ENCODE assay signal across 11 cellular contexts in the genomic region with DNA sequence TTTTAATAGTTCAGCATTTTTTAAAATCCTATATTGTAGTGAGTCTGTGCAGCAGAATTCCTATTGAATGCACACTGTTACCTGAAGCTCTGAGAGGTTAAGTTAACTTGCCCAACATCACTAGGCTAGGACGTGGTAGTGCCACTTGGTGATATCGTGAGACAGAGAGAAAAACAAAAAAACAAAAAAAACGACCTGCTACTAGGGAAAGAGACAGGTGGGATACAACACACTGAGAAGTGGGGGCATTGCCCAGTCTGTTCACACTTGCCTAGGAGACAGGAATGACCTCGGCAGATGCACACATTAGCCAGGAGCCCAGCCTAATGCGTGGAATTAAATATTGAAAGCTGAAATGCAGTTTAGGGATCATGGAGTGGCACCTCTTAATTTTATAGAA.
DNase-seq lines count a peak whose midpoint lies in the region; ATAC-seq, FAIRE-seq and TF ChIP-seq lines count a peak whose summit lies in the region.
"Had no signal": no experiment of that assay in that cellular context is flagged by ENCODE, and none has a peak within 500 bp of the region (broad histone marks: within the 10 kb centered on the region; RNA-seq: fewer than 3 reads in every experiment).

No MANE protein-coding gene starts in this region.

- no peak for TF ChIP-seq CTCF in SK-N-SH (IDR thresholded peaks at IDR 0.05)

- H3K27ac ChIP-seq in SK-N-SH (ENCODE audit: low read depth in 2 of 2, low read length in 1 of 2) (no peak overlapping the region), mesenchymal stem cell (ENCODE audit: low read length, poor library complexity, severe bottlenecking) (no peak overlapping the region)
- H3K27ac ChIP-seq: SJSA1, vagina had no signal

- H3K27me3 ChIP-seq in SK-N-SH (ENCODE audit: insufficient read depth) (peaks cover 28% of the 10 kb centered on the region; the same call in 1 of the 2 replicates), mesenchymal stem cell (ENCODE audit: control insufficient read depth in 1 of 2, insufficient read depth in 1 of 2, low read length in 2 of 2) (peaks cover 32 to 36% of the 10 kb centered on the region in 2 experiments)
- H3K27me3 ChIP-seq: SJSA1, vagina had no signal

- 3% methylated on average over 5 of the region's 5 CpGs for WGBS in SK-N-SH (ENCODE audit: low lambda C conversion rate)
- 80% methylated on average over 4 of the region's 5 CpGs for WGBS in mesenchymal stem cell

- no peak overlapping the region for H2BK15ac ChIP-seq in mesenchymal stem cell (ENCODE audit: low read depth, poor library complexity, severe bottlenecking)

- DNase-seq in SK-N-SH (no peak), HTR-8/SVneo (ENCODE audit: insufficient read length, low spot score) (no peak), mesenchymal stem cell (no peak), retina (no peak), HCEC 1CT (no peak), Right ventricle myocardium inferior (ENCODE audit: missing footprints) (no peak)
- DNase-seq in activated CD4-positive, alpha-beta T cell treated with anti-CD3 and anti-CD28 coated beads, Interleukin-2, amount 10 ng/mL, durations not matched to agents 7 days and 5 days: peak; percentile 37
- DNase-seq: erythroblast had no signal

- H3K4me1 Mint-ChIP-seq in activated CD4-positive, alpha-beta T cell treated with anti-CD3 and anti-CD28 coated beads, Interleukin-2, amount 10 ng/mL, durations not matched to agents 7 days and 5 days: peaks cover 96% of the 10 kb centered on the region

- peak; percentile 54 for FAIRE-seq in HTR-8/SVneo (lab: Jason Lieb, UNC)

- ATAC-seq in SK-N-SH treated with all-trans-retinoic acid at 6 μM for 48 hours: peak; percentile 41; the same call in 1 of the 3 replicates
- no peak for ATAC-seq in Right ventricle myocardium inferior

- no peak overlapping the region for H3K4me2 ChIP-seq in SK-N-SH
- no peak overlapping the region for H3K4me2 ChIP-seq in mesenchymal stem cell (ENCODE audit: low read length, poor library complexity, severe bottlenecking)

- no peaks in the 10 kb centered on the region for H3K79me2 ChIP-seq in SK-N-SH (ENCODE audit: insufficient read depth)

- no peak overlapping the region for H4K91ac ChIP-seq in mesenchymal stem cell (ENCODE audit: low read length)

- H3K36me3 ChIP-seq in SK-N-SH (replicated peaks in 1 of 2; ENCODE audit: control insufficient read depth in 1 of 2, insufficient read depth in 2 of 2, low read length in 1 of 2): no peaks in the 10 kb centered on the region
- H3K36me3 ChIP-seq in mesenchymal stem cell (ENCODE audit: control insufficient read depth in 1 of 2, insufficient read depth in 2 of 2, low read depth in 1 of 2, low read length in 2 of 2): no peaks in the 10 kb centered on the region
- H3K36me3 ChIP-seq: SJSA1, vagina had no signal

- no peaks in the 10 kb centered on the region for H3K79me1 ChIP-seq in mesenchymal stem cell (replicated peaks; ENCODE audit: low read length, poor library complexity, severe bottlenecking)

- no peak overlapping the region for H3K14ac ChIP-seq in mesenchymal stem cell (ENCODE audit: low read length in 2 of 2)

- intact Hi-C loops in Right ventricle myocardium inferior (cut with DNase I): no loop called here

- TF ChIP-seq EP300 in SK-N-SH (IDR thresholded peaks at IDR 0.05; ENCODE audit: borderline replicate concordance in 1 of 2, low read depth in 1 of 2, low read length in 1 of 2): no peak

- no peak overlapping the region for H2AFZ ChIP-seq in SK-N-SH (ENCODE audit: low read depth)
- peak overlapping the region; percentile 47 for H2AFZ ChIP-seq in mesenchymal stem cell (ENCODE audit: low read depth, low read length)

- H3K18ac ChIP-seq in mesenchymal stem cell (ENCODE audit: low read depth in 1 of 2, low read length in 2 of 2): no peak overlapping the region

- H3K27me3 Mint-ChIP-seq in activated CD4-positive, alpha-beta T cell treated with anti-CD3 and anti-CD28 coated beads, Interleukin-2, amount 10 ng/mL, durations not matched to agents 7 days and 5 days: no peaks in the 10 kb centered on the region

- no peak overlapping the region for H3K23ac ChIP-seq in mesenchymal stem cell (ENCODE audit: low read length in 2 of 2)

- H3K9me3 ChIP-seq in SK-N-SH (no peaks in the 10 kb centered on the region), mesenchymal stem cell (ENCODE audit: control insufficient read depth, low read length) (peaks cover 2% of the 10 kb centered on the region)
- H3K9me3 ChIP-seq: vagina had no signal

- POLR2A ChIA-PET in SK-N-SH (lab: Yijun Ruan, JAX): no interaction called here
- POLR2A ChIA-PET in activated CD4-positive, alpha-beta T cell treated with anti-CD3 and anti-CD28 coated beads, Interleukin-2, amount 10 ng/mL, durations not matched to agents 7 days and 5 days (lab: Charles Lee): interaction anchor here (0.7 to 2.1 kb wide), 2 partner anchors 12 to 129 kb away, joined by 5 to 6 read pairs; a partner anchor contains a TSS

- H3K4ac ChIP-seq in mesenchymal stem cell (ENCODE audit: low read depth in 1 of 2, low read length in 2 of 2): no peak overlapping the region

- TF ChIP-seq RAD21 in SK-N-SH (IDR thresholded peaks at IDR 0.05; ENCODE audit: low read length): no peak

- no peak overlapping the region for H2BK12ac ChIP-seq in mesenchymal stem cell (ENCODE audit: low read length in 2 of 2)

- no peak overlapping the region for H3K4me3 ChIP-seq in SK-N-SH (ENCODE audit: low read depth in 2 of 2, low read length in 1 of 2)
- H3K4me3 ChIP-seq in mesenchymal stem cell (ENCODE audit: insufficient read depth in 1 of 2, low read depth in 1 of 2, low read length in 2 of 2): no peak overlapping the region

- H4K8ac ChIP-seq in mesenchymal stem cell (ENCODE audit: low read length): no peak overlapping the region

- H3K9me2 ChIP-seq in SK-N-SH: no peaks in the 10 kb centered on the region

- no peak overlapping the region for H3K4me3 Mint-ChIP-seq in activated CD4-positive, alpha-beta T cell treated with anti-CD3 and anti-CD28 coated beads, Interleukin-2, amount 10 ng/mL, durations not matched to agents 7 days and 5 days

- no peak overlapping the region for H2BK5ac ChIP-seq in mesenchymal stem cell (ENCODE audit: low read depth, low read length, poor library complexity, severe bottlenecking)

- H3K27ac Mint-ChIP-seq in activated CD4-positive, alpha-beta T cell treated with anti-CD3 and anti-CD28 coated beads, Interleukin-2, amount 10 ng/mL, durations not matched to agents 7 days and 5 days: peak overlapping the region; percentile 52

- H2BK120ac ChIP-seq in mesenchymal stem cell (ENCODE audit: low read depth, low read length): no peak overlapping the region

- CTCF ChIA-PET in SK-N-SH (lab: Yijun Ruan, JAX): interaction anchor here (0.9 to 2.6 kb wide), 3 partner anchors 9 to 134 kb away, joined by 3 to 10 read pairs (median 3); no protein-coding TSS in a partner anchor
- CTCF ChIA-PET in activated CD4-positive, alpha-beta T cell treated with anti-CD3 and anti-CD28 coated beads, Interleukin-2, amount 10 ng/mL, durations not matched to agents 7 days and 5 days (lab: Charles Lee): interaction anchor here (1.0 to 5.5 kb wide), 16 partner anchors 8 to 162 kb away, joined by 3 to 33 read pairs (median 4); no protein-coding TSS in a partner anchor

- H2AK5ac ChIP-seq in mesenchymal stem cell (ENCODE audit: low read length, severe bottlenecking): no peak overlapping the region

- H3K4me1 ChIP-seq in SK-N-SH (ENCODE audit: control insufficient read depth in 1 of 2, insufficient read depth in 2 of 2, low read depth in 1 of 2, low read length in 1 of 2) (no peaks in the 10 kb centered on the region), mesenchymal stem cell (ENCODE audit: control insufficient read depth, insufficient read depth, low read depth, low read length) (no peaks in the 10 kb centered on the region)
- H3K4me1 ChIP-seq: SJSA1, vagina had no signal

- H3K36me3 Mint-ChIP-seq in activated CD4-positive, alpha-beta T cell treated with anti-CD3 and anti-CD28 coated beads, Interleukin-2, amount 10 ng/mL, durations not matched to agents 7 days and 5 days (ENCODE audit: low read depth): peaks cover 7% of the 10 kb centered on the region

- no peaks in the 10 kb centered on the region for H3F3A ChIP-seq in SK-N-SH (replicated peaks; ENCODE audit: insufficient read depth)

- no peak overlapping the region for H3K9ac ChIP-seq in SK-N-SH
- H3K9ac ChIP-seq in mesenchymal stem cell (ENCODE audit: low read length): no peak overlapping the region

- H4K20me1 ChIP-seq in SK-N-SH (ENCODE audit: insufficient read depth): no peaks in the 10 kb centered on the region

- peaks cover 3% of the 10 kb centered on the region for H3K9me3 Mint-ChIP-seq in activated CD4-positive, alpha-beta T cell treated with anti-CD3 and anti-CD28 coated beads, Interleukin-2, amount 10 ng/mL, durations not matched to agents 7 days and 5 days

TF ChIP-seq in SK-N-SH treated with all-trans-retinoic acid at 6 μM for 48 hours, 23 proteins besides CTCF, POLR2A, EP300 and RAD21:
- no peak for TF ChIP-seq CSDC2 (CRISPR knock-in tag; IDR thresholded peaks at IDR 0.05)

TF ChIP-seq in SK-N-SH, 30 proteins besides CTCF, POLR2A, EP300 and RAD21:
- TF ChIP-seq, protein P1, sequence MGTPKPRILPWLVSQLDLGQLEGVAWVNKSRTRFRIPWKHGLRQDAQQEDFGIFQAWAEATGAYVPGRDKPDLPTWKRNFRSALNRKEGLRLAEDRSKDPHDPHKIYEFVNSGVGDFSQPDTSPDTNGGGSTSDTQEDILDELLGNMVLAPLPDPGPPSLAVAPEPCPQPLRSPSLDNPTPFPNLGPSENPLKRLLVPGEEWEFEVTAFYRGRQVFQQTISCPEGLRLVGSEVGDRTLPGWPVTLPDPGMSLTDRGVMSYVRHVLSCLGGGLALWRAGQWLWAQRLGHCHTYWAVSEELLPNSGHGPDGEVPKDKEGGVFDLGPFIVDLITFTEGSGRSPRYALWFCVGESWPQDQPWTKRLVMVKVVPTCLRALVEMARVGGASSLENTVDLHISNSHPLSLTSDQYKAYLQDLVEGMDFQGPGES (IDR thresholded peaks at IDR 0.05; ENCODE audit: low read depth, low read length): no peak
- TF ChIP-seq EZH2phosphoT487 (IDR thresholded peaks at IDR 0.05; ENCODE audit: borderline replicate concordance, low read depth): no peak
- no peak for TF ChIP-seq ELF1 (IDR thresholded peaks at IDR 0.05)
- TF ChIP-seq, protein P2, sequence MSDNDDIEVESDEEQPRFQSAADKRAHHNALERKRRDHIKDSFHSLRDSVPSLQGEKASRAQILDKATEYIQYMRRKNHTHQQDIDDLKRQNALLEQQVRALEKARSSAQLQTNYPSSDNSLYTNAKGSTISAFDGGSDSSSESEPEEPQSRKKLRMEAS (IDR thresholded peaks at IDR 0.05; ENCODE audit: low read depth): no peak
- no peak for TF ChIP-seq CHD2 (IDR thresholded peaks at IDR 0.05; ENCODE audit: low read length, partially characterized antibody)
